Comparison of ENCODE assay signal across 17 cellular contexts in the genomic region with DNA sequence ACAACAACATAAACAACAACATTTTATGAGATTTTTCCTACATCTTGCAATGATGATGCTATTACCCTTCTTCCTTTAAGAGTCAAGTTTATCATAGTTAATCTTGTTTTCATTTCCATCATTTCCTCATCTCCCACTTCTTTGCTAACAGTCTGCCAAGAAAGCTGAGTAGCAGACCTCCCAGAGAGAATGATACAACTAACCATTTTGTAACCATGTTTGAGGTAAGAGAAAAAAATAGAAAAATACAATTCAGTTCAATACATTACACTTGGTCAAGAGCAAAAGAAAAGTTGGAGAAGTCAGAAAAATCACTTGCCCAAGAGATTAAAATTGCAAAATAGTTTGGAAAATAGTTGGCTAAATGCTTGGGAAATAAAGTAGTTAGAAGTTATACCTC.
DNase-seq lines count a peak whose midpoint lies in the region; ATAC-seq and TF ChIP-seq lines count a peak whose summit lies in the region.
"Had no signal": no experiment of that assay in that cellular context is flagged by ENCODE, and none has a peak within 500 bp of the region (broad histone marks: within the 10 kb centered on the region; RNA-seq: fewer than 3 reads in every experiment).

No MANE protein-coding gene starts in this region.

- no peaks in the 10 kb centered on the region for H3K9me3 ChIP-seq in left ventricle myocardium inferior (replicated peaks)
- no peaks in the 10 kb centered on the region for H3K9me3 ChIP-seq in MM.1S (replicated peaks; ENCODE audit: insufficient read depth, low read length)

- no peak for DNase-seq in left ventricle myocardium inferior
- DNase-seq in cardiac septum (ENCODE audit: low spot score) = no peak
- DNase-seq in choroid plexus epithelial cell (ENCODE audit: low read depth) = peak; percentile 85
- DNase-seq in fibroblast of villous mesenchyme (ENCODE audit: low read depth) = peak; percentile 82
- DNase-seq in iPS-NIHi7 (ENCODE audit: extremely low spot score) = no peak
- DNase-seq in MM.1S = no peak
- no peak for DNase-seq in activated CD4-positive, alpha-beta T cell treated with anti-CD3 and anti-CD28 coated beads, Interleukin-2, amount 10 ng/mL, durations not matched to agents 7 days and 5 days
- DNase-seq: CD4-positive, CD25-positive, alpha-beta regulatory T cell; DND-41; GDM1; NCI-H146; NCI-H226; NCI-H526 treated with DMSO at 0.1 percent for 48 hours had no signal

- H3K9me3 Mint-ChIP-seq in activated CD4-positive, alpha-beta T cell treated with anti-CD3 and anti-CD28 coated beads, Interleukin-2, amount 10 ng/mL, durations not matched to agents 7 days and 5 days = no peaks in the 10 kb centered on the region
- H3K9me3 Mint-ChIP-seq: CD4-positive, CD25-positive, alpha-beta regulatory T cell had no signal

- no peak overlapping the region for H3K4me3 Mint-ChIP-seq in activated CD4-positive, alpha-beta T cell treated with anti-CD3 and anti-CD28 coated beads, Interleukin-2, amount 10 ng/mL, durations not matched to agents 7 days and 5 days
- H3K4me3 Mint-ChIP-seq: CD4-positive, CD25-positive, alpha-beta regulatory T cell; GM23338 had no signal

- H4K20me1 ChIP-seq in MM.1S (ENCODE audit: insufficient read depth, low read length) = no peaks in the 10 kb centered on the region

- peaks cover 6% of the 10 kb centered on the region for H3K4me1 ChIP-seq in left ventricle myocardium inferior
- no peaks in the 10 kb centered on the region for H3K4me1 ChIP-seq in MM.1S (ENCODE audit: low read length)

- no peaks in the 10 kb centered on the region for H3K9me2 ChIP-seq in MM.1S (replicated peaks; ENCODE audit: insufficient read depth, low read length)

- H3K27me3 Mint-ChIP-seq in activated CD4-positive, alpha-beta T cell treated with anti-CD3 and anti-CD28 coated beads, Interleukin-2, amount 10 ng/mL, durations not matched to agents 7 days and 5 days = peaks cover 14% of the 10 kb centered on the region

- H3F3A ChIP-seq in MM.1S (ENCODE audit: insufficient read depth, low read length) = no peaks in the 10 kb centered on the region

- H3K36me3 Mint-ChIP-seq in activated CD4-positive, alpha-beta T cell treated with anti-CD3 and anti-CD28 coated beads, Interleukin-2, amount 10 ng/mL, durations not matched to agents 7 days and 5 days (ENCODE audit: low read depth) = no peaks in the 10 kb centered on the region
- H3K36me3 Mint-ChIP-seq: CD4-positive, CD25-positive, alpha-beta regulatory T cell had no signal

- H3K27ac ChIP-seq in left ventricle myocardium inferior (replicated peaks) (peak overlapping the region; percentile 51), MM.1S (ENCODE audit: low read length) (no peak overlapping the region)
- H3K27ac ChIP-seq: HL-60 had no signal

- CTCF ChIA-PET in activated CD4-positive, alpha-beta T cell treated with anti-CD3 and anti-CD28 coated beads, Interleukin-2, amount 10 ng/mL, durations not matched to agents 7 days and 5 days (lab: Charles Lee) = no interaction called here

- H3K4me3 ChIP-seq in left ventricle myocardium inferior (no peak overlapping the region), choroid plexus epithelial cell (ENCODE audit: low read depth, low read length) (no peak overlapping the region), fibroblast of villous mesenchyme (ENCODE audit: low read depth, low read length) (no peak overlapping the region), MM.1S (ENCODE audit: low read length) (no peak overlapping the region)
- H3K4me3 ChIP-seq: GM23338, K562 had no signal

- H3K36me3 ChIP-seq in left ventricle myocardium inferior = no peaks in the 10 kb centered on the region
- no peaks in the 10 kb centered on the region for H3K36me3 ChIP-seq in MM.1S (replicated peaks; ENCODE audit: insufficient read depth, low read length)

- H3K4me2 ChIP-seq in MM.1S (ENCODE audit: low read depth, low read length) = no peak overlapping the region
- H3K4me2 ChIP-seq: GM23338 had no signal

- no peak overlapping the region for H3K9ac ChIP-seq in MM.1S (ENCODE audit: low read length)

- no peaks in the 10 kb centered on the region for H3K4me1 Mint-ChIP-seq in activated CD4-positive, alpha-beta T cell treated with anti-CD3 and anti-CD28 coated beads, Interleukin-2, amount 10 ng/mL, durations not matched to agents 7 days and 5 days
- H3K4me1 Mint-ChIP-seq: CD4-positive, CD25-positive, alpha-beta regulatory T cell; GM23338 had no signal

- no peak overlapping the region for H2AFZ ChIP-seq in MM.1S (ENCODE audit: low read length)
- H2AFZ ChIP-seq: GM23338 had no signal

- POLR2A ChIA-PET in activated CD4-positive, alpha-beta T cell treated with anti-CD3 and anti-CD28 coated beads, Interleukin-2, amount 10 ng/mL, durations not matched to agents 7 days and 5 days (lab: Charles Lee) = no interaction called here

- H3K27me3 ChIP-seq in left ventricle myocardium inferior (ENCODE audit: low read depth) (no peaks in the 10 kb centered on the region), MM.1S (replicated peaks; ENCODE audit: insufficient read depth, low read length) (no peaks in the 10 kb centered on the region)

- TF ChIP-seq CTCF in left ventricle myocardium inferior (IDR thresholded peaks at IDR 0.05; ENCODE audit: borderline replicate concordance) (no peak), choroid plexus epithelial cell (conservative IDR thresholded peaks at IDR 0.05; ENCODE audit: low read depth, low read length) (no peak), fibroblast of villous mesenchyme (IDR thresholded peaks at IDR 0.05; ENCODE audit: insufficient read depth, low read depth, low read length) (no peak), MM.1S (IDR thresholded peaks at IDR 0.05; ENCODE audit: low read length) (no peak)

- H3K79me2 ChIP-seq in MM.1S (ENCODE audit: low read length) = no peaks in the 10 kb centered on the region

- no peak for ATAC-seq in GM19463 (IDR thresholded peaks at IDR 0.05; ENCODE audit: unreplicated experiment)
- ATAC-seq: GM23338, K562 had no signal

- H3K27ac Mint-ChIP-seq in activated CD4-positive, alpha-beta T cell treated with anti-CD3 and anti-CD28 coated beads, Interleukin-2, amount 10 ng/mL, durations not matched to agents 7 days and 5 days = no peak overlapping the region
- H3K27ac Mint-ChIP-seq: CD4-positive, CD25-positive, alpha-beta regulatory T cell; GM23338 had no signal

- intact Hi-C loops in left ventricle myocardium inferior (cut with micrococcal nuclease) (no loop called here), cardiac septum (cut with DNase I) (loop anchor here (10.0 kb wide), 1 partner anchor 104 kb away; no protein-coding TSS in a partner anchor)

Comparison
In these comparisons a context has a peak if more than half of its experiments do, and no peak if none do; other contexts are left out.
1. DNase-seq: peak in choroid plexus epithelial cell (single experiment) and fibroblast of villous mesenchyme (single experiment); none in left ventricle myocardium inferior (single experiment), cardiac septum (single experiment), iPS-NIHi7 (single experiment), MM.1S (single experiment) and activated CD4-positive, alpha-beta T cell treated with anti-CD3 and anti-CD28 coated beads, Interleukin-2, amount 10 ng/mL, durations not matched to agents 7 days and 5 days (single experiment).